Comparison of ENCODE assay signal across 8 cellular contexts in the genomic region with DNA sequence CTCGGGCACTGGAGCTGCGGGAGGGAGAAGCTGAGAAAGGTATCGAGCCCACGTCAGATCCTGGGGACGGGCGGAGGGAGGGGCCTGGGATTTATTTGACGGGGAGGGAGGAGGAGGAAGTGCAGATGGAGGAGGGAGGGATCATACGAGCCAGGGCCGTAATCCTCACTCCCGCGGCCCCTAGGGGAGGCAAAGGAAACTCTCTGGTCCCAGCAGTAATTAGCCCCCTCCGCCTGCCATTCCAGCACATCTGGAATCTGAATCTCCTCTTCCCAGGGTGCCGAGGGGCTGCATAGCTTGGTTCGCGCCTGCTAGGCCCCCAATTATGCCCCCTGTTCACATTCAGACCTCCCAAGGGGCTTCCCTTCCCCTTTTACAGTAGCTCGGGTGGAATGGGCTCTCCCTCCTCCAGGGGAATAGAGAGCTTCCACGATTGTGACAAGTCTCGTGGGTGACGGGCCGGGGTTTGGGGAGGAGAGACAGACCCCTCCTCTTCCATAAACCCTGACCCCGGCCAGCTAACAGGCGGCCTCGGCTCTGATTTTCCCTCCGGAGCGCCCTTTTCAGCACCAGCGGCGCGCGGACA. TPM values are rescaled to one million over a fixed set of nuclear protein-coding genes. Genes with fewer than 3 reads are reported as not detected.
A peak's percentile ranks its signal among the peaks of the same experiment; 100 is the strongest.
DNase-seq lines count a peak whose midpoint lies in the region; ATAC-seq and TF ChIP-seq lines count a peak whose summit lies in the region.

A gene (minus strand): TSS at position 35 of the 586 bp plus-strand sequence. CDS start 531 bp downstream, outside the sequence.

- H3K4me3 ChIP-seq in CD8-positive, alpha-beta T cell (ENCODE audit: low read depth, low read length): peak within 1 kb of the TSS; percentile 58
- peak within 1 kb of the TSS; percentile 45 to 46 for H3K4me3 ChIP-seq in uterus

- H3K4me1 ChIP-seq in CD8-positive, alpha-beta T cell (ENCODE audit: insufficient read depth, low read length): peaks cover 13% of the 10 kb centered on the region
- H3K4me1 ChIP-seq in uterus: no peaks in the 10 kb centered on the region

- CTCF ChIA-PET in CD8-positive, alpha-beta T cell (lab: Charles Lee): interaction anchor here (0.7 to 2.2 kb wide), 3 partner anchors 11 to 62 kb away, joined by 3 to 6 read pairs (median 3); no protein-coding TSS in a partner anchor

- no peak for TF ChIP-seq POLR2A in uterus (IDR thresholded peaks at IDR 0.05)

- H3K27me3 Mint-ChIP-seq in CD8-positive, alpha-beta T cell (ENCODE audit: low read depth): peaks cover 25% of the 10 kb centered on the region

- intact Hi-C loops in CD8-positive, alpha-beta T cell (cut with DNase I, micrococcal nuclease): loop anchor here (1.0 kb wide), 2 partner anchors 27 to 36 kb away; a partner anchor contains a TSS
- intact Hi-C loops in cardiac septum (cut with DNase I): loop anchor here (10.0 kb wide), 1 partner anchor 65 kb away; no protein-coding TSS in a partner anchor
- intact Hi-C loops in uterus (cut with DNase I; ENCODE audit: low total_unique reads): no loop called here

- no peak within 1 kb of the TSS for H3K27ac Mint-ChIP-seq in CD8-positive, alpha-beta T cell
- H3K27ac Mint-ChIP-seq in activated naive CD4-positive, alpha-beta T cell treated with anti-CD3 and anti-CD28 coated beads, Interleukin-2, amount 50 U/mL, for 72 hours: no peak within 1 kb of the TSS

- H3K36me3 ChIP-seq in CD8-positive, alpha-beta T cell (ENCODE audit: insufficient read depth, low read length): no peaks in the 10 kb centered on the region
- no peaks in the 10 kb centered on the region for H3K36me3 ChIP-seq in uterus

- H3K36me3 Mint-ChIP-seq in CD8-positive, alpha-beta T cell: no peaks in the 10 kb centered on the region
- H3K36me3 Mint-ChIP-seq in activated naive CD4-positive, alpha-beta T cell treated with anti-CD3 and anti-CD28 coated beads, Interleukin-2, amount 50 U/mL, for 72 hours: no peaks in the 10 kb centered on the region

- POLR2A ChIA-PET in CD8-positive, alpha-beta T cell (lab: Charles Lee): interaction anchor here (0.9 to 2.2 kb wide), 3 partner anchors 10 to 63 kb away, joined by 3 to 5 read pairs (median 3); no protein-coding TSS in a partner anchor

- no peaks in the 10 kb centered on the region for H3K9me3 ChIP-seq in CD8-positive, alpha-beta T cell (ENCODE audit: low read length)
- no peaks in the 10 kb centered on the region for H3K9me3 ChIP-seq in uterus

- ATAC-seq in CD8-positive, alpha-beta T cell: no peak
- peak; percentile 58 for ATAC-seq in HG03521 (IDR thresholded peaks at IDR 0.05; ENCODE audit: unreplicated experiment)
- peak; percentile 37 to 45 for ATAC-seq in activated naive CD4-positive, alpha-beta T cell treated with anti-CD3 and anti-CD28 coated beads, Interleukin-2, amount 50 U/mL, for 72 hours
- peak; percentile 85 for ATAC-seq in omental fat pad (ENCODE audit: low FRiP score)
- no peak for ATAC-seq in HG03039 (IDR thresholded peaks at IDR 0.05; ENCODE audit: unreplicated experiment)

- DNase-seq in CD8-positive, alpha-beta T cell: peak in 4 of 7 experiments; percentile 58 to 85 (median 69)
- DNase-seq in NCI-H82 (lab: John Stamatoyannopoulos, UW) (peak; percentile 98), cardiac septum (ENCODE audit: low spot score) (peak; percentile 88), omental fat pad (ENCODE audit: low spot score) (peak; percentile 38), uterus (peak in 1 of 2 donors; percentile 62)
- peak in 1 of 2 donors; percentile 92 for DNase-seq in activated naive CD4-positive, alpha-beta T cell treated with anti-CD3 and anti-CD28 coated beads, Interleukin-2, amount 50 U/mL, for 72 hours (ENCODE audit: low spot score in 2 of 2)

- peak within 1 kb of the TSS; percentile 73 for H3K4me3 Mint-ChIP-seq in CD8-positive, alpha-beta T cell

- no peak for TF ChIP-seq CTCF in CD8-positive, alpha-beta T cell (IDR thresholded peaks at IDR 0.05)
- no peak for TF ChIP-seq CTCF in omental fat pad (IDR thresholded peaks at IDR 0.05)
- no peak for TF ChIP-seq CTCF in uterus (IDR thresholded peaks at IDR 0.05)

- peaks cover 8% of the 10 kb centered on the region for H3K27me3 ChIP-seq in CD8-positive, alpha-beta T cell (ENCODE audit: insufficient read depth, low read length)
- no peaks in the 10 kb centered on the region for H3K27me3 ChIP-seq in uterus

- H3K27ac ChIP-seq in CD8-positive, alpha-beta T cell (ENCODE audit: low read depth, low read length): no peak within 1 kb of the TSS
- no peak within 1 kb of the TSS for H3K27ac ChIP-seq in uterus

- peaks cover 8% of the 10 kb centered on the region for H3K4me1 Mint-ChIP-seq in CD8-positive, alpha-beta T cell (ENCODE audit: low read depth)

- H3K9me3 Mint-ChIP-seq in CD8-positive, alpha-beta T cell: no peaks in the 10 kb centered on the region
- no peaks in the 10 kb centered on the region for H3K9me3 Mint-ChIP-seq in activated naive CD4-positive, alpha-beta T cell treated with anti-CD3 and anti-CD28 coated beads, Interleukin-2, amount 50 U/mL, for 72 hours

RNA-seq across cellular contexts. Expression of the gene that starts here (rescaled TPM):
- total RNA-seq in CD8-positive, alpha-beta T cell: not detected
- total RNA-seq in activated naive CD4-positive, alpha-beta T cell treated with anti-CD3 and anti-CD28 coated beads, Interleukin-2, amount 50 U/mL, for 72 hours: 1 to 10 TPM in 1 of 2 donors, under 1 TPM in 1; 0.35 to 1.3 TPM
- total RNA-seq in cardiac septum: 1.2 TPM
- total RNA-seq in omental fat pad: 10 to 100 TPM in 1 of 4 donors, 1 to 10 TPM in 2, under 1 TPM in 1; 0.63 to 11.5 (median 4.2) TPM
- 10 to 100 TPM in 1 of 4 donors, 1 to 10 TPM in 1, under 1 TPM in 1, not detected in 1; 0.52 to 19.4 (median 4.6) TPM for total RNA-seq in uterus

Comparison
In these comparisons a context has a peak if more than half of its experiments do, and no peak if none do; other contexts are left out.
1. Peak in DNase-seq and H3K4me3 ChIP-seq in CD8-positive, alpha-beta T cell; RNA of the gene not detected or under 1 TPM.
2. ATAC-seq: peak in HG03521 (single experiment), activated naive CD4-positive, alpha-beta T cell treated with anti-CD3 and anti-CD28 coated beads, Interleukin-2, amount 50 U/mL, for 72 hours (2 of 2) and omental fat pad (single experiment); none in CD8-positive, alpha-beta T cell (single experiment) and HG03039 (single experiment).